ENCODE assay signal across 17 cellular contexts in genomic region chr2:180990337-180990736, GRCh38. TPM values are rescaled to one million over a fixed set of nuclear protein-coding genes. Genes with fewer than 3 reads are reported as not detected.
DNase-seq lines count a peak whose midpoint lies in the region; ATAC-seq, FAIRE-seq and TF ChIP-seq lines count a peak whose summit lies in the region.
"Had no signal": no experiment of that assay in that cellular context is flagged by ENCODE, and none has a peak within 500 bp of the region (broad histone marks: within the 10 kb centered on the region; RNA-seq: fewer than 3 reads in every experiment).

No MANE protein-coding gene starts in this region.

- no peaks in the 10 kb centered on the region for H3K27me3 ChIP-seq in OCI-LY3 (ENCODE audit: low read depth, low read length)
- H3K27me3 ChIP-seq in bronchial epithelial cell (ENCODE audit: control insufficient read depth, insufficient read depth, low read length) = no peaks in the 10 kb centered on the region
- H3K27me3 ChIP-seq in psoas muscle (ENCODE audit: insufficient read depth in 3 of 3, low read length in 2 of 3) = no peaks in the 10 kb centered on the region
- H3K27me3 ChIP-seq: BLaER1 treated with 17β-estradiol and CSF1 and Interleukin-3, amounts not matched to agents 10 nM and 100 nM had no signal

- H3K4me3 Mint-ChIP-seq in HFFc6 = no peak overlapping the region
- H3K4me3 Mint-ChIP-seq: CD8-positive, alpha-beta memory T cell had no signal

- H3K9ac ChIP-seq in OCI-LY3 (ENCODE audit: low read length) = no peak overlapping the region
- H3K9ac ChIP-seq: BLaER1 treated with 17β-estradiol and CSF1 and Interleukin-3, amounts not matched to agents 10 nM and 100 nM had no signal

- peak overlapping the region; percentile 59 for H3K27ac Mint-ChIP-seq in HFFc6

- TF ChIP-seq CTCF in HFFc6 (IDR thresholded peaks at IDR 0.05) = no peak
- no peak for TF ChIP-seq CTCF in OCI-LY3 (IDR thresholded peaks at IDR 0.05; ENCODE audit: low read depth, low read length)
- no peak for TF ChIP-seq CTCF in bronchial epithelial cell (IDR thresholded peaks at IDR 0.05; ENCODE audit: insufficient read depth, low read length, severe bottlenecking)
- no peak for TF ChIP-seq CTCF in psoas muscle (IDR thresholded peaks at IDR 0.05)

- no peak for FAIRE-seq in bronchial epithelial cell (lab: Jason Lieb, UNC)

- H3K4me2 ChIP-seq in OCI-LY3 (ENCODE audit: low read length) = peak overlapping the region; percentile 33
- H3K4me2 ChIP-seq: BLaER1 treated with 17β-estradiol and CSF1 and Interleukin-3, amounts not matched to agents 10 nM and 100 nM had no signal

- H4K20me1 ChIP-seq in OCI-LY3 (ENCODE audit: insufficient read depth, low read length) = no peaks in the 10 kb centered on the region; the same call in 1 of the 2 replicates

- DNase-seq in HFFc6 (no peak), bronchial epithelial cell (ENCODE audit: low read depth) (peak; percentile 87), psoas muscle (no peak), NCI-H524 treated with DMSO at 0.1 percent for 48 hours (lab: John Stamatoyannopoulos, UW) (no peak), inferior parietal cortex (ENCODE audit: extremely low spot score) (no peak)
- DNase-seq: CD8-positive, alpha-beta memory T cell; DMS53; NCI-H1105; NCI-H2081; NCI-H748 treated with DMSO at 0.1 percent for 48 hours; NK-92 treated with Interleukin-12 subunit alpha and Interleukin-12 subunit beta, amount 100 ng/mL, for 24 hours; SHP77; T-helper 1 cell had no signal

- no peaks in the 10 kb centered on the region for H3K9me3 ChIP-seq in OCI-LY3 (ENCODE audit: insufficient read depth, low read length)
- no peaks in the 10 kb centered on the region for H3K9me3 ChIP-seq in psoas muscle
- H3K9me3 ChIP-seq: HAP-1 had no signal

- peaks cover 50% of the 10 kb centered on the region for H3K36me3 Mint-ChIP-seq in HFFc6 (ENCODE audit: low read depth)

- H3K27ac ChIP-seq in OCI-LY3 (ENCODE audit: low read length) (0 out of 2 replicates have a peak overlapping the region, but pooled peaks have one; percentile 11), psoas muscle (peak overlapping the region; percentile 7)
- H3K27ac ChIP-seq: BLaER1 treated with 17β-estradiol and CSF1 and Interleukin-3, amounts not matched to agents 10 nM and 100 nM had no signal

- no peaks in the 10 kb centered on the region for H3K9me3 Mint-ChIP-seq in HFFc6
- H3K9me3 Mint-ChIP-seq: CD8-positive, alpha-beta memory T cell had no signal

- ATAC-seq in psoas muscle = no peak
- no peak for ATAC-seq in HG03521 (IDR thresholded peaks at IDR 0.05; ENCODE audit: unreplicated experiment)

- H3K79me2 ChIP-seq in OCI-LY3 (ENCODE audit: low read length) = 0 out of 2 replicates have a peak, but pooled peaks cover 5% of the 10 kb centered on the region

- WGBS in psoas muscle, 3 donors = 50 to 52% (median 51%) methylated on average over 3 of the region's 3 CpGs

- H3K4me1 ChIP-seq in OCI-LY3 (ENCODE audit: low read length) (peaks cover 32% of the 10 kb centered on the region), psoas muscle (peaks cover 78% of the 10 kb centered on the region)

- H3K36me3 ChIP-seq in OCI-LY3 (replicated peaks; ENCODE audit: low read depth, low read length) (peaks cover 9% of the 10 kb centered on the region), bronchial epithelial cell (ENCODE audit: control insufficient read depth, insufficient read depth, low read length) (peaks cover 2% of the 10 kb centered on the region), psoas muscle (ENCODE audit: insufficient read depth in 1 of 2, low read depth in 1 of 2) (no peaks in the 10 kb centered on the region)

- H2AFZ ChIP-seq in OCI-LY3 (ENCODE audit: low read depth, low read length) = no peak overlapping the region

- H3K27me3 Mint-ChIP-seq in HFFc6 (ENCODE audit: insufficient read depth) = no peaks in the 10 kb centered on the region
- H3K27me3 Mint-ChIP-seq: CD8-positive, alpha-beta memory T cell had no signal

- peaks cover 69% of the 10 kb centered on the region for H3K4me1 Mint-ChIP-seq in HFFc6 (ENCODE audit: low read depth)

- intact Hi-C loops in psoas muscle (cut with DNase I) = loop anchor here in 1 of 2 donors (10.0 kb wide), 1 partner anchor 54 kb away; no protein-coding TSS in a partner anchor

- no peak overlapping the region for H3K4me3 ChIP-seq in OCI-LY3 (ENCODE audit: low read length)
- no peak overlapping the region for H3K4me3 ChIP-seq in bronchial epithelial cell (ENCODE audit: low read depth, low read length)
- H3K4me3 ChIP-seq in psoas muscle = no peak overlapping the region
- H3K4me3 ChIP-seq: BLaER1 treated with 17β-estradiol and CSF1 and Interleukin-3, amounts not matched to agents 10 nM and 100 nM; HAP-1 had no signal

RNA-seq across cellular contexts. Expression of gene UBE2E3, which starts 9.9 kb away (rescaled TPM):
- 100 to 1,000 TPM in 5 of 6 experiments, 10 to 100 TPM in 1; 99.4 to 131 (median 116) TPM for total RNA-seq in HFFc6 (2021; fragmentation: NEBNext Ultra II Directional; extraction: Animal tissue kit (Norgen Biotek cat#: 25700))
- total RNA-seq in bronchial epithelial cell = 26.4 and 27.4 TPM in 2 replicates
- total RNA-seq in psoas muscle = 100 to 1,000 TPM in 1 of 4 donors, 10 to 100 TPM in 3; 68.3 to 125 (median 89.0) TPM
- polyA plus RNA-seq in psoas muscle = 100 to 1,000 TPM in 1 of 3 donors, 10 to 100 TPM in 2; 61.9 to 115 (median 69.8) TPM
